Comparison of ENCODE assay signal across 16 cellular contexts in the genomic region with DNA sequence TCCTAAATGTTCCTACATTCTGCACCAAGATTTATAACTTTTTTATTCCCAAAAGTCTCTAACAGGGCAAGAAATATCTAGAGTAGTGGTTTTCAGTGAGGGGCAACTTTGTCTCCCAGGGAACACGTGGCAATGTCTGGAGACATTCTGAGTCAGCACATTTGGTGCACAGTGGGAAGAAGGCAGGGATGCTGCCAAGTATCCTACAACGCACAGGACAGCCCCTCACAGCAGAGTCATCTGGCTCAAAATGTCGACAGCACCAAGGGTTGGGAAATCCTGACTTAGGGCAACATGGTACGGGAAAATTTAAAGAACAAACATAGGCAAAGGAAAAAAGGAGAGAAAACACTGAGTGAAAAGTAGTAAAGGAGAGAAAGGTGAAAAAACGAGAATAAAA.
DNase-seq lines count a peak whose midpoint lies in the region; TF ChIP-seq lines count a peak whose summit lies in the region.
"Had no signal": no experiment of that assay in that cellular context is flagged by ENCODE, and none has a peak within 500 bp of the region (broad histone marks: within the 10 kb centered on the region; RNA-seq: fewer than 3 reads in every experiment).

No MANE protein-coding gene starts in this region.

- peaks cover 83% of the 10 kb centered on the region for H3K4me1 Mint-ChIP-seq in HFFc6 (ENCODE audit: low read depth)

- no peak for TF ChIP-seq CTCF in HFFc6 (IDR thresholded peaks at IDR 0.05)
- TF ChIP-seq CTCF in astrocyte of the cerebellum (IDR thresholded peaks at IDR 0.05; ENCODE audit: low read depth, low read length, missing control alignments) = no peak
- no peak for TF ChIP-seq CTCF in fibroblast of pulmonary artery (IDR thresholded peaks at IDR 0.05; ENCODE audit: low read length, missing control alignments)
- no peak for TF ChIP-seq CTCF in stomach (IDR thresholded peaks at IDR 0.05)

- DNase-seq in HFFc6 (peak; percentile 38), astrocyte of the cerebellum (ENCODE audit: low read depth) (peak; percentile 41), fibroblast of pulmonary artery (ENCODE audit: low read depth) (peak; percentile 94), stomach (no peak), pons (ENCODE audit: low spot score) (no peak), NCI-H2227 treated with DMSO at 0.1 percent for 48 hours (lab: John Stamatoyannopoulos, UW) (no peak)
- no peak for DNase-seq in activated CD4-positive, alpha-beta T cell treated with anti-CD3 and anti-CD28 coated beads for 48 hours
- DNase-seq: activated CD4-positive, alpha-beta T cell treated with anti-CD3 and anti-CD28 coated beads for 36 hours; activated CD8-positive, alpha-beta memory T cell treated with anti-CD3 and anti-CD28 coated beads, Interleukin-2, amount 50 U/mL, for 48 hours; activated gamma-delta T cell treated with Interleukin-2 at 50 U/mL for 16 hours; DMS 273 treated with DMSO at 0.1 percent for 48 hours; left cardiac atrium; NCI-H526 had no signal

- H3K27ac Mint-ChIP-seq in HFFc6 = peak overlapping the region; percentile 74
- H3K27ac Mint-ChIP-seq: activated CD4-positive, alpha-beta T cell treated with anti-CD3 and anti-CD28 coated beads for 36 hours had no signal

- peak overlapping the region in 4 of 5 donors; percentile 18 to 82 (median 72) for H3K27ac ChIP-seq in stomach
- H3K27ac ChIP-seq: ascending aorta, C4-2B had no signal

- H3K9me3 Mint-ChIP-seq in HFFc6 = no peaks in the 10 kb centered on the region

- H3K36me3 Mint-ChIP-seq in HFFc6 (ENCODE audit: low read depth) = peaks cover 12% of the 10 kb centered on the region

- H3K36me3 ChIP-seq in stomach = peaks cover 12 to 28% (median 19%) of the 10 kb centered on the region in 4 donors

- no peak overlapping the region for H3K4me3 Mint-ChIP-seq in HFFc6
- H3K4me3 Mint-ChIP-seq: activated CD4-positive, alpha-beta T cell treated with anti-CD3 and anti-CD28 coated beads for 36 hours had no signal

- no peaks in the 10 kb centered on the region for H3K27me3 ChIP-seq in stomach
- H3K27me3 ChIP-seq: ascending aorta had no signal

- WGBS in stomach, 5 donors = 74 to 86% (median 78%) methylated on average over 5 of the region's 5 CpGs

- TF ChIP-seq EP300 in stomach (IDR thresholded peaks at IDR 0.05) = no peak

- peaks cover 13 to 40% (median 32%) of the 10 kb centered on the region in 4 donors for H3K4me1 ChIP-seq in stomach

- in situ Hi-C loops in astrocyte of the cerebellum (cut with HindIII; ENCODE audit: low sequenced_read_pairs) = no loop called here

- H3K4me3 ChIP-seq in astrocyte of the cerebellum (ENCODE audit: low read depth, low read length) (no peak overlapping the region), fibroblast of pulmonary artery (replicated peaks; ENCODE audit: low read depth, low read length) (no peak overlapping the region), stomach (no peak overlapping the region)
- H3K4me3 ChIP-seq: ascending aorta, skin epidermis had no signal

- no peak for TF ChIP-seq POLR2A in stomach (IDR thresholded peaks at IDR 0.05)

- intact Hi-C loops in stomach (cut with DNase I; ENCODE audit: low total_unique reads) = loop anchor here (5.0 kb wide), 1 partner anchor 185 kb away; the partner anchor contains the start of gene HIC1

- H3K27me3 Mint-ChIP-seq in HFFc6 (ENCODE audit: insufficient read depth) = no peaks in the 10 kb centered on the region; the same call in 1 of the 2 replicates
- H3K27me3 Mint-ChIP-seq: activated CD4-positive, alpha-beta T cell treated with anti-CD3 and anti-CD28 coated beads for 36 hours had no signal

- H3K9me3 ChIP-seq in stomach = no peaks in the 10 kb centered on the region
- H3K9me3 ChIP-seq: ascending aorta had no signal

Comparison
In these comparisons a context has a peak if more than half of its experiments do, and no peak if none do; other contexts are left out.
1. DNase-seq: peak in HFFc6 (single experiment), astrocyte of the cerebellum (single experiment) and fibroblast of pulmonary artery (single experiment); none in stomach (single experiment), activated CD4-positive, alpha-beta T cell treated with anti-CD3 and anti-CD28 coated beads for 48 hours (single experiment), pons (single experiment) and NCI-H2227 treated with DMSO at 0.1 percent for 48 hours (single experiment).